In genomic region chr2:190999949-191000665, GRCh38 we compare ENCODE assay signal across 20 cellular contexts. TPM values are rescaled to one million over a fixed set of nuclear protein-coding genes. Genes with fewer than 3 reads are reported as not detected.
DNase-seq lines count a peak whose midpoint lies in the region; ATAC-seq and TF ChIP-seq lines count a peak whose summit lies in the region.
"Had no signal": no experiment of that assay in that cellular context is flagged by ENCODE, and none has a peak within 500 bp of the region (broad histone marks: within the 10 kb centered on the region; RNA-seq: fewer than 3 reads in every experiment).

No MANE protein-coding gene starts in this region.

- no peak overlapping the region for H3K4me3 Mint-ChIP-seq in MCF 10A (ENCODE audit: unreplicated experiment)
- H3K4me3 Mint-ChIP-seq in T-cell = no peak overlapping the region
- H3K4me3 Mint-ChIP-seq: activated CD4-positive, alpha-beta memory T cell treated with anti-CD3 and anti-CD28 coated beads for 36 hours; endodermal cell had no signal

- H3K4me1 ChIP-seq in breast epithelium (no peaks in the 10 kb centered on the region), urinary bladder (ENCODE audit: insufficient read depth) (no peaks in the 10 kb centered on the region)
- H3K4me1 ChIP-seq: lower lobe of right lung had no signal

- intact Hi-C loops in MCF 10A (cut with micrococcal nuclease) = loop anchor here (5.0 kb wide), 1 partner anchor 32 kb away; no protein-coding TSS in a partner anchor
- intact Hi-C loops in breast epithelium (cut with DNase I; ENCODE audit: low total_unique reads) = no loop called here

- TF ChIP-seq POLR2A in breast epithelium (IDR thresholded peaks at IDR 0.05) = no peak

- peak overlapping the region; percentile 87 for H3K27ac Mint-ChIP-seq in MCF 10A (ENCODE audit: low read depth, unreplicated experiment)
- peak overlapping the region; percentile 58 to 82 for H3K27ac Mint-ChIP-seq in T-cell
- H3K27ac Mint-ChIP-seq: endodermal cell had no signal

- no TSS peak for BruUV-seq in MCF 10A (replicated peaks; lab: Mats Ljungman, UMichigan)

- H3K36me3 Mint-ChIP-seq in MCF 10A (ENCODE audit: insufficient read depth, unreplicated experiment) = peaks cover 86% of the 10 kb centered on the region
- H3K36me3 Mint-ChIP-seq in T-cell = peaks cover 87% of the 10 kb centered on the region

- H3K4me3 ChIP-seq in breast epithelium (no peak overlapping the region), urinary bladder (ENCODE audit: low read depth, low read length) (no peak overlapping the region)
- H3K4me3 ChIP-seq: lower lobe of right lung, ovary, thoracic aorta had no signal

- no peaks in the 10 kb centered on the region for H3K27me3 ChIP-seq in breast epithelium
- H3K27me3 ChIP-seq: ovary had no signal

- H3K27me3 Mint-ChIP-seq in MCF 10A (ENCODE audit: insufficient read depth, unreplicated experiment) = no peaks in the 10 kb centered on the region
- no peaks in the 10 kb centered on the region for H3K27me3 Mint-ChIP-seq in T-cell
- H3K27me3 Mint-ChIP-seq: activated CD4-positive, alpha-beta memory T cell treated with anti-CD3 and anti-CD28 coated beads for 36 hours had no signal

- H3K36me3 ChIP-seq in breast epithelium = peaks cover 3% of the 10 kb centered on the region
- H3K36me3 ChIP-seq in urinary bladder (ENCODE audit: insufficient read depth) = peaks cover 6% of the 10 kb centered on the region
- H3K36me3 ChIP-seq: ovary had no signal

- H3K9me3 Mint-ChIP-seq in MCF 10A (ENCODE audit: unreplicated experiment) (no peaks in the 10 kb centered on the region), T-cell (peaks cover 0 to 5% (median 0%) of the 10 kb centered on the region in 3 donors)

- H3K27ac ChIP-seq in breast epithelium (no peak overlapping the region), epithelial cell of prostate (peak overlapping the region; percentile 79), urinary bladder (ENCODE audit: low read depth) (peak overlapping the region; percentile 4)
- H3K27ac ChIP-seq: lower lobe of right lung, ovary, RWPE1, thoracic aorta had no signal

- no peaks in the 10 kb centered on the region for H3K9me3 ChIP-seq in breast epithelium
- H3K9me3 ChIP-seq: lower lobe of right lung, ovary, thoracic aorta had no signal

- POLR2A ChIA-PET in MCF 10A (lab: Yijun Ruan, JAX) (interaction anchor here (0.6 to 4.4 kb wide), 7 partner anchors 10 to 234 kb away, joined by 3 to 40 read pairs (median 4); partner anchors contain the start of gene STAT1), T-cell (lab: Charles Lee) (interaction anchor here (0.5 to 1.1 kb wide), 4 partner anchors 12 to 105 kb away, joined by 3 to 4 read pairs (median 3); no protein-coding TSS in a partner anchor)

- peaks cover 14% of the 10 kb centered on the region for H3K4me1 Mint-ChIP-seq in MCF 10A (ENCODE audit: insufficient read depth, unreplicated experiment)
- H3K4me1 Mint-ChIP-seq in T-cell = peaks cover 73 to 94% (median 75%) of the 10 kb centered on the region in 3 donors
- H3K4me1 Mint-ChIP-seq: endodermal cell had no signal

- CTCF ChIA-PET in MCF 10A (lab: Yijun Ruan, JAX) = interaction anchor here (0.6 to 1.2 kb wide), 5 partner anchors 10 to 111 kb away, joined by 3 to 4 read pairs (median 4); no protein-coding TSS in a partner anchor
- CTCF ChIA-PET in T-cell (lab: Charles Lee) = interaction anchor here (0.7 kb wide), 2 partner anchors 12 to 32 kb away, joined by 3 read pairs; no protein-coding TSS in a partner anchor

- no peak for DNase-seq in MCF 10A (ENCODE audit: unreplicated experiment)
- no peak for DNase-seq in breast epithelium (ENCODE audit: low spot score in 2 of 2)
- no peak for DNase-seq in T-cell
- no peak for DNase-seq in epithelial cell of prostate (ENCODE audit: low read depth, low spot score)
- no peak for DNase-seq in NK-92 treated with Interleukin-12 subunit alpha and Interleukin-12 subunit beta, amount 100 ng/mL, for 24 hours (lab: John Stamatoyannopoulos, UW)
- DNase-seq: activated CD4-positive, alpha-beta memory T cell treated with anti-CD3 and anti-CD28 coated beads for 36 hours; DMS79 treated with DMSO at 0.1 percent for 48 hours; endodermal cell; islet precursor cell; lower lobe of right lung; NCI-H1105; NCI-H2107; NCI-H510A; ovary; right cardiac atrium had no signal

- 86% methylated on average over 9 of the region's 9 CpGs for WGBS in urinary bladder

- ATAC-seq in T-cell (replicated peaks in 1 of 4) = no peak
- no peak for ATAC-seq in HG03571 (IDR thresholded peaks at IDR 0.05; ENCODE audit: unreplicated experiment)
- no peak for ATAC-seq in GM19455 (IDR thresholded peaks at IDR 0.05; ENCODE audit: unreplicated experiment)
- ATAC-seq: lower lobe of right lung had no signal

- TF ChIP-seq CTCF in MCF 10A (IDR thresholded peaks at IDR 0.05; ENCODE audit: unreplicated experiment) (no peak), breast epithelium (IDR thresholded peaks at IDR 0.05) (no peak)

RNA-seq across cellular contexts. Expression of gene STAT1, which starts 13.9 kb away (rescaled TPM):
- total RNA-seq in MCF 10A (2022) (32.3 and 36.9 TPM in 2 replicates), breast epithelium (10 to 100 TPM; 44.2 to 79.6 (median 59.4) TPM), T-cell (100 to 1,000 TPM in 3 of 5 donors, 10 to 100 TPM in 2; 77.6 to 229 (median 152) TPM), urinary bladder (75.1 TPM)
- 61.9 TPM for polyA plus RNA-seq in urinary bladder

Comparison
In these comparisons a context has a peak if more than half of its experiments do, and no peak if none do; other contexts are left out.
1. H3K27ac ChIP-seq: peak in epithelial cell of prostate (single experiment) and urinary bladder (single experiment); none in breast epithelium (0 of 2).